Comparison of ENCODE assay signal across 8 cellular contexts in genomic region chr13:44917589-44918322, GRCh38.
DNase-seq lines count a peak whose midpoint lies in the region; ATAC-seq, FAIRE-seq and TF ChIP-seq lines count a peak whose summit lies in the region.

No MANE protein-coding gene starts in this region.

- CTCF ChIA-PET in OCI-LY7 (lab: Charles Lee; ENCODE audit: unreplicated experiment): no interaction called here

- H3K9me3 ChIP-seq in HUES64 (ENCODE audit: insufficient read depth, low read depth, low read length) (no peaks in the 10 kb centered on the region), OCI-LY7 (ENCODE audit: low read length) (no peaks in the 10 kb centered on the region), mononuclear cell (ENCODE audit: low read depth, low read length) (no peaks in the 10 kb centered on the region)

- peak; percentile 82 for ATAC-seq in GM21515 (IDR thresholded peaks at IDR 0.05; ENCODE audit: unreplicated experiment)

- intact Hi-C loops in OCI-LY7 (cut with micrococcal nuclease; ENCODE audit: unreplicated experiment): loop anchor here (1.0 to 5.0 kb wide), 3 partner anchors 72 to 1040 kb away; partner anchors contain the start of genes CCDC122, GPALPP1, LACC1 and NUFIP1

- H3K4me1 ChIP-seq in HUES64 (ENCODE audit: insufficient read depth, low read length): peaks cover 12% of the 10 kb centered on the region
- H3K4me1 ChIP-seq in OCI-LY7 (ENCODE audit: insufficient read depth, low read length, poor library complexity, severe bottlenecking): peaks cover 11% of the 10 kb centered on the region
- H3K4me1 ChIP-seq in mononuclear cell (ENCODE audit: insufficient read depth, low read length): peaks cover 12% of the 10 kb centered on the region

- DNase-seq in D721Med (ENCODE audit: insufficient read length, low spot score) (peak; percentile 32), OCI-LY7 (ENCODE audit: low spot score) (peak; percentile 97), activated T-cell treated with anti-CD3 and anti-CD28 coated beads for 4 hours (peak; percentile 97), epithelial cell of proximal tubule (ENCODE audit: low read depth) (peak; percentile 90)
- peak; percentile 94 to 96 for DNase-seq in stimulated activated CD8-positive, alpha-beta memory T cell treated with anti-CD3 and anti-CD28 coated beads, Interleukin-2, amount 100 ng/mL, for 1 hour (ENCODE audit: low read depth in 2 of 2)

- H2AFZ ChIP-seq in OCI-LY7 (ENCODE audit: low read length): peak overlapping the region; percentile 100

- FAIRE-seq in D721Med (lab: Jason Lieb, UNC): peak; percentile 38

- H3K27ac ChIP-seq in HUES64 (ENCODE audit: low read depth, low read length) (peak overlapping the region; percentile 91), OCI-LY7 (ENCODE audit: low read depth, low read length, poor library complexity, severe bottlenecking) (peak overlapping the region; percentile 69)

- no peaks in the 10 kb centered on the region for H3K79me2 ChIP-seq in OCI-LY7 (ENCODE audit: insufficient read depth, low read depth, low read length)

- H3K4me3 ChIP-seq in HUES64 (ENCODE audit: low read length): peak overlapping the region; percentile 85
- peak overlapping the region; percentile 60 for H3K4me3 ChIP-seq in OCI-LY7 (ENCODE audit: low read depth, low read length, poor library complexity, severe bottlenecking)
- H3K4me3 ChIP-seq in epithelial cell of proximal tubule (ENCODE audit: low read depth, low read length): peak overlapping the region; percentile 62
- H3K4me3 ChIP-seq in mononuclear cell (ENCODE audit: low read length): peak overlapping the region; percentile 44

- H3K4me2 ChIP-seq in OCI-LY7 (ENCODE audit: low read length): peak overlapping the region; percentile 89

- TF ChIP-seq CTCF in D721Med (IDR thresholded peaks at IDR 0.05; ENCODE audit: insufficient read depth, missing control alignments) (no peak), OCI-LY7 (conservative IDR thresholded peaks at IDR 0.05; ENCODE audit: low read length) (peak; percentile 59), epithelial cell of proximal tubule (conservative IDR thresholded peaks at IDR 0.05; ENCODE audit: low read depth, low read length) (peak; percentile 47)

- WGBS in HUES64: under 1% methylated on average over 41 of the region's 41 CpGs

- peak overlapping the region; percentile 84 for H3K9ac ChIP-seq in HUES64 (ENCODE audit: low read depth, low read length)

- H3K36me3 ChIP-seq in HUES64 (ENCODE audit: insufficient read depth, low read length) (no peaks in the 10 kb centered on the region), OCI-LY7 (ENCODE audit: insufficient read depth, low read length) (no peaks in the 10 kb centered on the region)

- TSS peak; percentile 100 for BruUV-seq in OCI-LY7 (replicated peaks; lab: Mats Ljungman, UMichigan)

- H3K27me3 ChIP-seq in HUES64 (ENCODE audit: insufficient read depth, low read length): no peaks in the 10 kb centered on the region
- no peaks in the 10 kb centered on the region for H3K27me3 ChIP-seq in mononuclear cell (ENCODE audit: insufficient read depth, low read length)

- H3K9me2 ChIP-seq in OCI-LY7 (ENCODE audit: insufficient read depth, low read length): no peaks in the 10 kb centered on the region

- no peaks in the 10 kb centered on the region for H4K20me1 ChIP-seq in OCI-LY7 (ENCODE audit: insufficient read depth, low read length)

- POLR2A ChIA-PET in OCI-LY7 (lab: Charles Lee): interaction anchor here (0.6 to 1.6 kb wide), 4 partner anchors 10 to 338 kb away, joined by 3 to 4 read pairs (median 3); no protein-coding TSS in a partner anchor

Comparison
In these comparisons a context has a peak if more than half of its experiments do, and no peak if none do; other contexts are left out.
1. Peak in every context shown above with its lines: DNase-seq, ATAC-seq, H3K4me3 ChIP-seq and H3K27ac ChIP-seq.
2. DNase-seq: peak in every context shown above with its lines; median percentile 97 in OCI-LY7; 97 in activated T-cell treated with anti-CD3 and anti-CD28 coated beads for 4 hours; 95 in stimulated activated CD8-positive, alpha-beta memory T cell treated with anti-CD3 and anti-CD28 coated beads, Interleukin-2, amount 100 ng/mL, for 1 hour; 90 in epithelial cell of proximal tubule; 32 in D721Med.